1 cellular context compared by ENCODE assay signal in genomic region chr17:83069931-83070374, GRCh38.
A peak's percentile ranks its signal among the peaks of the same experiment; 100 is the strongest.
TF ChIP-seq lines count a peak whose summit lies in the region.

No MANE protein-coding gene starts in this region.

TF ChIP-seq in HepG2, 621 proteins besides CTCF, POLR2A, EP300 and RAD21 (continued from another document):
- TF ChIP-seq ZFP91 (CRISPR knock-in tag; IDR thresholded peaks at IDR 0.05; ENCODE audit: borderline replicate concordance) (0 out of 2 replicates have a peak, but pooled peaks have one; percentile 23), HDAC1 (CRISPR knock-in tag; IDR thresholded peaks at IDR 0.05) (no peak)
